In genomic region chr2:235811446-235812184, GRCh38 we compare ENCODE assay signal across 22 cellular contexts.
DNase-seq lines count a peak whose midpoint lies in the region; ATAC-seq, FAIRE-seq and TF ChIP-seq lines count a peak whose summit lies in the region.
"Had no signal": no experiment of that assay in that cellular context is flagged by ENCODE, and none has a peak within 500 bp of the region (broad histone marks: within the 10 kb centered on the region; RNA-seq: fewer than 3 reads in every experiment).

No MANE protein-coding gene starts in this region.

- no peak overlapping the region for H3K27ac Mint-ChIP-seq in endodermal cell
- H3K27ac Mint-ChIP-seq in nephron progenitor cell: peak overlapping the region; percentile 59
- H3K27ac Mint-ChIP-seq: CD8-positive, alpha-beta T cell had no signal

- H3K36me3 Mint-ChIP-seq in endodermal cell (ENCODE audit: low read depth): peaks cover 78% of the 10 kb centered on the region
- H3K36me3 Mint-ChIP-seq in nephron progenitor cell (ENCODE audit: low read depth): peaks cover 59% of the 10 kb centered on the region
- H3K36me3 Mint-ChIP-seq: CD8-positive, alpha-beta T cell had no signal

- 97% methylated on average over 20 of the region's 20 CpGs for WGBS in HepG2 (ENCODE audit: low lambda C conversion rate)
- WGBS in right lobe of liver (ENCODE audit: insufficient coverage, low coverage, low lambda C conversion rate, missing lambda C conversion rate): 97% methylated on average over 14 of the region's 20 CpGs
- WGBS in endodermal cell (ENCODE audit: insufficient coverage in 1 of 2, insufficient read length in 1 of 2), 2 experiments: 92 to 93% methylated on average over 11 to 20 of the region's 20 CpGs
- WGBS in thyroid gland, 2 donors: 89 to 90% methylated on average over 20 of the region's 20 CpGs

- CTCF ChIA-PET in HepG2 (lab: Yijun Ruan, JAX; ENCODE audit: low intra/inter-chr PET ratio, low total read pairs): no interaction called here

- H3K9me3 ChIP-seq in HepG2 (ENCODE audit: low read length): no peaks in the 10 kb centered on the region
- H3K9me3 ChIP-seq in right lobe of liver: no peaks in the 10 kb centered on the region
- H3K9me3 ChIP-seq in endodermal cell (ENCODE audit: control insufficient read depth, low read length): no peaks in the 10 kb centered on the region
- no peaks in the 10 kb centered on the region for H3K9me3 ChIP-seq in thyroid gland
- H3K9me3 ChIP-seq: BLaER1 treated with 17β-estradiol and CSF1 and Interleukin-3, amounts not matched to agents 10 nM and 100 nM had no signal

- intact Hi-C loops in HepG2 (cut with micrococcal nuclease; ENCODE audit: unreplicated experiment): no loop called here
- intact Hi-C loops in right lobe of liver (cut with DNase I): no loop called here
- intact Hi-C loops in thyroid gland (cut with DNase I): no loop called here

- DNase-seq in HepG2 (ENCODE audit: low spot score): no peak
- DNase-seq in right lobe of liver: no peak
- no peak for DNase-seq in endodermal cell
- no peak for DNase-seq in nephron progenitor cell
- DNase-seq in thyroid gland: no peak
- no peak for DNase-seq in erythroblast (lab: John Stamatoyannopoulos, UW)
- DNase-seq in nucleus accumbens (lab: John Stamatoyannopoulos, UW): no peak
- DNase-seq: 8988T; CD8-positive, alpha-beta T cell; COR-L47; DMS 273 treated with DMSO at 0.1 percent for 48 hours; DMS53; DND-41; EL; GM23248; HCEC 1CT had no signal

- no peaks in the 10 kb centered on the region for H3K79me2 ChIP-seq in HepG2 (ENCODE audit: insufficient read depth, low read length)

- H3K4me3 Mint-ChIP-seq in endodermal cell (no peak overlapping the region), nephron progenitor cell (no peak overlapping the region)
- H3K4me3 Mint-ChIP-seq: CD8-positive, alpha-beta T cell had no signal

- no peak for TF ChIP-seq POLR2A in HepG2 (IDR thresholded peaks at IDR 0.05; ENCODE audit: insufficient read depth in 1 of 2, low read depth in 2 of 2, low read length in 2 of 2)
- TF ChIP-seq POLR2A in right lobe of liver (IDR thresholded peaks at IDR 0.05): no peak
- TF ChIP-seq POLR2A in thyroid gland (IDR thresholded peaks at IDR 0.05): no peak
- TF ChIP-seq POLR2A in erythroblast (IDR thresholded peaks at IDR 0.05; ENCODE audit: low read length): no peak

- H3K4me1 Mint-ChIP-seq in endodermal cell (peaks cover 23% of the 10 kb centered on the region), nephron progenitor cell (no peaks in the 10 kb centered on the region)

- no peaks in the 10 kb centered on the region; the same call in 1 of the 2 replicates for H4K20me1 ChIP-seq in HepG2 (ENCODE audit: insufficient read depth, low read length)

- no peaks in the 10 kb centered on the region for H3K27me3 ChIP-seq in HepG2 (ENCODE audit: control insufficient read depth in 1 of 2, insufficient read depth in 2 of 2, low read length in 2 of 2)
- no peaks in the 10 kb centered on the region for H3K27me3 ChIP-seq in right lobe of liver
- peaks cover 33% of the 10 kb centered on the region for H3K27me3 ChIP-seq in endodermal cell (ENCODE audit: control insufficient read depth, insufficient read depth, low read length, poor library complexity, severe bottlenecking)
- H3K27me3 ChIP-seq in thyroid gland: no peaks in the 10 kb centered on the region
- H3K27me3 ChIP-seq: BLaER1 treated with 17β-estradiol and CSF1 and Interleukin-3, amounts not matched to agents 10 nM and 100 nM had no signal

- TF ChIP-seq EP300 in HepG2 (IDR thresholded peaks at IDR 0.05; ENCODE audit: low read depth in 2 of 2, low read length in 2 of 2): no peak
- no peak for TF ChIP-seq EP300 in HepG2 (CRISPR knock-in tag; IDR thresholded peaks at IDR 0.05; ENCODE audit: borderline replicate concordance)

- H3K9me3 Mint-ChIP-seq in endodermal cell (no peaks in the 10 kb centered on the region), nephron progenitor cell (no peaks in the 10 kb centered on the region)
- H3K9me3 Mint-ChIP-seq: CD8-positive, alpha-beta T cell had no signal

- no peak overlapping the region for H3K4me2 ChIP-seq in HepG2 (ENCODE audit: low read depth, low read length)
- H3K4me2 ChIP-seq: BLaER1 treated with 17β-estradiol and CSF1 and Interleukin-3, amounts not matched to agents 10 nM and 100 nM had no signal

- ATAC-seq in HepG2: no peak
- ATAC-seq in right lobe of liver: no peak
- ATAC-seq in HG03196 (IDR thresholded peaks at IDR 0.05; ENCODE audit: unreplicated experiment): no peak
- ATAC-seq: CD8-positive, alpha-beta T cell; GM12878 had no signal

- no peak for FAIRE-seq in HepG2 (lab: Jason Lieb, UNC)
- FAIRE-seq: GM12878, GM19239, H54, HTR-8/SVneo had no signal

- H3K27ac ChIP-seq in HepG2 (ENCODE audit: extremely low read length, insufficient read depth, low read length) (no peak overlapping the region), right lobe of liver (no peak overlapping the region), endodermal cell (ENCODE audit: low read depth, low read length) (peak overlapping the region; percentile 12), thyroid gland (no peak overlapping the region)
- H3K27ac ChIP-seq: BLaER1 treated with 17β-estradiol and CSF1 and Interleukin-3, amounts not matched to agents 10 nM and 100 nM; GM23248 had no signal

- H2AFZ ChIP-seq in HepG2 (ENCODE audit: low read length): no peak overlapping the region
- H2AFZ ChIP-seq: GM23248 had no signal

- no TSS peak for BruUV-seq in HepG2 (replicated peaks; lab: Mats Ljungman, UMichigan)

- H3K27me3 Mint-ChIP-seq in endodermal cell (ENCODE audit: insufficient read depth) (peaks cover 90% of the 10 kb centered on the region), nephron progenitor cell (ENCODE audit: low read depth, poor library complexity) (peaks cover 4% of the 10 kb centered on the region)

- no peak for TF ChIP-seq RAD21 in HepG2 (CRISPR knock-in tag; IDR thresholded peaks at IDR 0.05)

- peaks cover 32 to 77% of the 10 kb centered on the region in 2 experiments for H3K36me3 ChIP-seq in HepG2 (replicated peaks in 1 of 2; ENCODE audit: control insufficient read depth in 1 of 2, insufficient read depth in 2 of 2, low read length in 2 of 2)
- peaks cover 0 to 10% (median 0%) of the 10 kb centered on the region in 4 donors for H3K36me3 ChIP-seq in right lobe of liver
- H3K36me3 ChIP-seq in endodermal cell (ENCODE audit: control insufficient read depth, insufficient read depth, low read length): peaks cover 24% of the 10 kb centered on the region
- peaks cover 0 to 4% of the 10 kb centered on the region in 2 donors for H3K36me3 ChIP-seq in thyroid gland

- H3K4me1 ChIP-seq in HepG2 (ENCODE audit: insufficient read depth, low read length) (no peaks in the 10 kb centered on the region), right lobe of liver (no peaks in the 10 kb centered on the region), endodermal cell (ENCODE audit: control insufficient read depth, insufficient read depth, low read length) (no peaks in the 10 kb centered on the region), thyroid gland (peaks cover 0 to 2% of the 10 kb centered on the region in 2 donors)
- H3K4me1 ChIP-seq: BLaER1 treated with 17β-estradiol and CSF1 and Interleukin-3, amounts not matched to agents 10 nM and 100 nM had no signal

- POLR2A ChIA-PET in HepG2 (lab: Yijun Ruan, JAX): no interaction called here

- no peak for TF ChIP-seq CTCF in HepG2 (CRISPR knock-in tag; IDR thresholded peaks at IDR 0.05)
- no peak for TF ChIP-seq CTCF in right lobe of liver (IDR thresholded peaks at IDR 0.05)
- TF ChIP-seq CTCF in endodermal cell (conservative IDR thresholded peaks at IDR 0.05): no peak
- no peak for TF ChIP-seq CTCF in nephron progenitor cell (IDR thresholded peaks at IDR 0.05)
- no peak for TF ChIP-seq CTCF in thyroid gland (IDR thresholded peaks at IDR 0.05)

- in situ Hi-C loops in HepG2 (cut with HindIII; ENCODE audit: extremely low pct_ligation_motif_present, low pct_unique_long_range_greater_than_20kb): no loop called here

- H3K4me3 ChIP-seq in HepG2 (replicated peaks in 1 of 3; ENCODE audit: insufficient read depth in 1 of 3, low read depth in 2 of 3, low read length in 3 of 3) (no peak overlapping the region), right lobe of liver (no peak overlapping the region), endodermal cell (ENCODE audit: low read length) (no peak overlapping the region), thyroid gland (replicated peaks in 1 of 3) (no peak overlapping the region)
- H3K4me3 ChIP-seq: BLaER1 treated with 17β-estradiol and CSF1 and Interleukin-3, amounts not matched to agents 10 nM and 100 nM; GM12878; GM23248 had no signal

- H3K9ac ChIP-seq in HepG2 (ENCODE audit: insufficient read depth, low read depth, low read length) (no peak overlapping the region), endodermal cell (ENCODE audit: extremely low read depth, low read length, poor library complexity, severe bottlenecking) (no peak overlapping the region)
- H3K9ac ChIP-seq: BLaER1 treated with 17β-estradiol and CSF1 and Interleukin-3, amounts not matched to agents 10 nM and 100 nM; GM23248 had no signal

TF ChIP-seq in HepG2, 621 proteins besides CTCF, POLR2A, EP300 and RAD21:
- peak; percentile 68; the same call in 1 of the 2 replicates for TF ChIP-seq ZNF768 (CRISPR knock-in tag; IDR thresholded peaks at IDR 0.05)
- TF ChIP-seq MTF2 (CRISPR knock-in tag; IDR thresholded peaks at IDR 0.05; ENCODE audit: borderline replicate concordance): no peak
- TF ChIP-seq ZNF883 (CRISPR knock-in tag; IDR thresholded peaks at IDR 0.05; ENCODE audit: not compliant biosample characterization): no peak
TF ChIP-seq in HepG2: peak in this region for 1.
